8 cellular contexts compared by ENCODE assay signal in genomic region chr4:6472387-6473263, GRCh38. TPM values are rescaled to one million over a fixed set of nuclear protein-coding genes. Genes with fewer than 3 reads are reported as not detected.
DNase-seq lines count a peak whose midpoint lies in the region; ATAC-seq and TF ChIP-seq lines count a peak whose summit lies in the region.

PPP2R2C (minus strand) TSS chr4:6472614; CDS start chr4:6472229, 385 bp downstream.

- H3K4me3 ChIP-seq in BE2C (ENCODE audit: low read depth, low read length) (peak within 1 kb of the TSS; percentile 65), HEK293 (ENCODE audit: low read depth, low read length) (peak within 1 kb of the TSS; percentile 54), mesodermal cell (ENCODE audit: extremely low read depth, insufficient read depth, low read length, poor library complexity, severe bottlenecking) (peak within 1 kb of the TSS; percentile 36)

- H3K9me3 ChIP-seq in BE2C (no peaks in the 10 kb centered on the region), HEK293 (ENCODE audit: control insufficient read depth, insufficient read depth, low read depth, low read length) (no peaks in the 10 kb centered on the region), mesodermal cell (ENCODE audit: control insufficient read depth, low read length) (no peaks in the 10 kb centered on the region)

- H3K27me3 ChIP-seq in BE2C = peaks cover 35% of the 10 kb centered on the region

- 4 to 6% methylated on average over 63 to 65 of the region's 86 CpGs for WGBS in mesodermal cell (ENCODE audit: insufficient coverage in 2 of 2), 2 experiments

- TF ChIP-seq CTCF in BE2C (IDR thresholded peaks at IDR 0.05; ENCODE audit: low read depth, low read length) (no peak), HEK293 (tag by site-specific recombination; IDR thresholded peaks at IDR 0.05) (no peak)

- H3K27ac ChIP-seq in HEK293 (ENCODE audit: extremely low read depth, low read depth, low read length) (no peak within 1 kb of the TSS), mesodermal cell (ENCODE audit: low read depth, low read length, severe bottlenecking) (no peak within 1 kb of the TSS)

- CTCF ChIA-PET in HEK293 (lab: Yijun Ruan, JAX) = interaction anchor here (0.6 to 1.4 kb wide), 2 partner anchors 74 to 224 kb away, joined by 3 to 10 read pairs; no protein-coding TSS in a partner anchor

- POLR2A ChIA-PET in HEK293 (lab: Yijun Ruan, JAX) = no interaction called here

- no peaks in the 10 kb centered on the region for H3K36me3 ChIP-seq in BE2C
- H3K36me3 ChIP-seq in HEK293 (ENCODE audit: control insufficient read depth in 2 of 2, insufficient read depth in 1 of 2, low read length in 2 of 2) = no peaks in the 10 kb centered on the region
- H3K36me3 ChIP-seq in mesodermal cell (ENCODE audit: control insufficient read depth, insufficient read depth, low read length) = no peaks in the 10 kb centered on the region

- ATAC-seq in GM21390 (IDR thresholded peaks at IDR 0.05; ENCODE audit: unreplicated experiment) (no peak), HG02763 (IDR thresholded peaks at IDR 0.05; ENCODE audit: unreplicated experiment) (no peak)

- peak; percentile 34 for DNase-seq in BE2C
- DNase-seq in cerebellum (ENCODE audit: low spot score) = peak; percentile 74
- no peak for DNase-seq in Kasumi-1 (lab: John Stamatoyannopoulos, UW)
- no peak for DNase-seq in NCI-H82 (lab: John Stamatoyannopoulos, UW)

- H3K4me1 ChIP-seq in BE2C (no peaks in the 10 kb centered on the region), HEK293 (ENCODE audit: control insufficient read depth, insufficient read depth, low read length) (no peaks in the 10 kb centered on the region), mesodermal cell (ENCODE audit: control insufficient read depth, insufficient read depth, low read length, poor library complexity, severe bottlenecking) (no peaks in the 10 kb centered on the region)

TF ChIP-seq in HEK293, 187 proteins besides CTCF, POLR2A, EP300 and RAD21 (continues in another document):
- no peak for TF ChIP-seq TSHZ1 (tag by site-specific recombination; IDR thresholded peaks at IDR 0.05; ENCODE audit: borderline replicate concordance)
- TF ChIP-seq ZIC2 (tag by site-specific recombination; IDR thresholded peaks at IDR 0.05) = peak; percentile 42
- TF ChIP-seq ZNF398 (tag by site-specific recombination; IDR thresholded peaks at IDR 0.05) = peak; percentile 37; the same call in 1 of the 2 replicates
- no peak for TF ChIP-seq ZNF202 (tag by site-specific recombination; IDR thresholded peaks at IDR 0.05; ENCODE audit: borderline replicate concordance)
- TF ChIP-seq ZNF560 (tag by site-specific recombination; IDR thresholded peaks at IDR 0.05; ENCODE audit: borderline replicate concordance) = no peak
- TF ChIP-seq ZNF175 (tag by site-specific recombination; IDR thresholded peaks at IDR 0.05) = no peak
- TF ChIP-seq ZFHX2 (tag by site-specific recombination; conservative IDR thresholded peaks at IDR 0.05) = peak; percentile 63
- TF ChIP-seq ZEB2 (tag by site-specific recombination; IDR thresholded peaks at IDR 0.05) = 0 out of 2 replicates have a peak, but pooled peaks have one; percentile 25
- TF ChIP-seq WT1 (tag by site-specific recombination; IDR thresholded peaks at IDR 0.05) = no peak
- TF ChIP-seq ZNF416 (tag by site-specific recombination; IDR thresholded peaks at IDR 0.05) = no peak
- TF ChIP-seq ZNF37A (tag by site-specific recombination; IDR thresholded peaks at IDR 0.05) = no peak
- no peak for TF ChIP-seq BCL11B (tag by site-specific recombination; IDR thresholded peaks at IDR 0.05; ENCODE audit: low read depth)
- TF ChIP-seq ZNF394 (tag by site-specific recombination; IDR thresholded peaks at IDR 0.05; ENCODE audit: borderline replicate concordance) = peak; percentile 28; the same call in 1 of the 2 replicates
- no peak for TF ChIP-seq ZNF121 (tag by site-specific recombination; IDR thresholded peaks at IDR 0.05)
- TF ChIP-seq ZFP41 (tag by site-specific recombination; IDR thresholded peaks at IDR 0.05; ENCODE audit: borderline replicate concordance) = no peak
- 0 out of 2 replicates have a peak, but pooled peaks have one; percentile 42 for TF ChIP-seq ZNF366 (tag by site-specific recombination; conservative IDR thresholded peaks at IDR 0.05)
- 0 out of 2 replicates have a peak, but pooled peaks have one; percentile 10 for TF ChIP-seq ZNF133 (tag by site-specific recombination; IDR thresholded peaks at IDR 0.05)
- TF ChIP-seq PATZ1 (tag by site-specific recombination; IDR thresholded peaks at IDR 0.05) = peak; percentile 57
- TF ChIP-seq ZBTB8A (tag by site-specific recombination; IDR thresholded peaks at IDR 0.05) = peak; percentile 81
- no peak for TF ChIP-seq ZNF157 (tag by site-specific recombination; IDR thresholded peaks at IDR 0.05)
- peak; percentile 7; the same call in 1 of the 2 replicates for TF ChIP-seq EGR2 (tag by site-specific recombination; IDR thresholded peaks at IDR 0.05; ENCODE audit: low read depth)
- TF ChIP-seq ZNF580 (tag by site-specific recombination; IDR thresholded peaks at IDR 0.05) = no peak
- TF ChIP-seq ZNF248 (tag by site-specific recombination; IDR thresholded peaks at IDR 0.05) = no peak
- TF ChIP-seq ZNF660 (tag by site-specific recombination; IDR thresholded peaks at IDR 0.05) = no peak
- TF ChIP-seq ZNF76 (tag by site-specific recombination; IDR thresholded peaks at IDR 0.05; ENCODE audit: borderline replicate concordance, low read depth) = peak; percentile 35; the same call in 1 of the 2 replicates
- TF ChIP-seq ZNF19 (tag by site-specific recombination; IDR thresholded peaks at IDR 0.05; ENCODE audit: low read depth) = no peak
- TF ChIP-seq ZBTB20 (tag by site-specific recombination; IDR thresholded peaks at IDR 0.05) = peak; percentile 62
- TF ChIP-seq ZNF514 (tag by site-specific recombination; IDR thresholded peaks at IDR 0.05) = no peak

RNA-seq across cellular contexts. Expression of gene PPP2R2C, which starts in this region (rescaled TPM):
- 0.57 TPM for polyA plus RNA-seq in BE2C (2012; ENCODE audit: insufficient read depth, insufficient read length, low read depth)
- 80.5 TPM for total RNA-seq in cerebellum
- polyA plus RNA-seq in mesodermal cell (2013, experiment 1 of 2) = 0.29 TPM
- polyA plus RNA-seq in mesodermal cell (2013, experiment 2 of 2) = 0.46 TPM

Comparison
In these comparisons a context has a peak if more than half of its experiments do, and no peak if none do; other contexts are left out.
1. DNase-seq: peak in BE2C (single experiment) and cerebellum (single experiment); none in Kasumi-1 (0 of 2) and NCI-H82 (single experiment).
2. Peak in every context shown above with its lines, with median percentiles within 50 percentile points of each other: H3K4me3 ChIP-seq.